1 cellular context compared by ENCODE assay signal in genomic region chr5:112360740-112361139, GRCh38. TPM values are rescaled to one million over a fixed set of nuclear protein-coding genes. Genes with fewer than 3 reads are reported as not detected.
"Had no signal": no experiment of that assay in that cellular context is flagged by ENCODE, and none has a peak within 500 bp of the region (broad histone marks: within the 10 kb centered on the region; RNA-seq: fewer than 3 reads in every experiment).

No MANE protein-coding gene starts in this region.

RNA-seq across cellular contexts. Expression of gene EPB41L4A, which starts 58.3 kb away (rescaled TPM):
- total RNA-seq: HT1080 had no signal
